ENCODE assay signal across 9 cellular contexts in genomic region chr19:50723735-50724521, GRCh38. TPM values are rescaled to one million over a fixed set of nuclear protein-coding genes. Genes with fewer than 3 reads are reported as not detected.
DNase-seq lines count a peak whose midpoint lies in the region; ATAC-seq, FAIRE-seq and TF ChIP-seq lines count a peak whose summit lies in the region.
"Had no signal": no experiment of that assay in that cellular context is flagged by ENCODE, and none has a peak within 500 bp of the region (broad histone marks: within the 10 kb centered on the region; RNA-seq: fewer than 3 reads in every experiment).

No MANE protein-coding gene starts in this region.

- peaks cover 39% of the 10 kb centered on the region for H3K4me1 Mint-ChIP-seq in activated T-cell treated with anti-CD3 and anti-CD28 coated beads, Interleukin-2, amount 50 U/mL, for 24 hours (ENCODE audit: low read depth)

- peak overlapping the region; percentile 83 for H3K4me3 Mint-ChIP-seq in activated T-cell treated with anti-CD3 and anti-CD28 coated beads, Interleukin-2, amount 50 U/mL, for 24 hours

- intact Hi-C loops in right lobe of liver (cut with DNase I), result no loop called here

- H3K4me1 ChIP-seq in right lobe of liver (peaks cover 0 to 4% (median 0%) of the 10 kb centered on the region in 4 donors), thymus (ENCODE audit: control insufficient read depth, insufficient read depth, low read length) (peaks cover 15% of the 10 kb centered on the region)

- no peak for DNase-seq in activated T-cell treated with anti-CD3 and anti-CD28 coated beads, Interleukin-2, amount 50 U/mL, for 24 hours
- no peak for DNase-seq in activated T-cell treated with anti-CD3 and anti-CD28 coated beads for 4 hours
- DNase-seq in right lobe of liver, result no peak
- DNase-seq in NCI-H69 (lab: John Stamatoyannopoulos, UW), result no peak
- no peak for DNase-seq in frontal cortex (ENCODE audit: low spot score in 2 of 2)
- DNase-seq: DMS153 had no signal

- H3K9me3 Mint-ChIP-seq in activated T-cell treated with anti-CD3 and anti-CD28 coated beads, Interleukin-2, amount 50 U/mL, for 24 hours, result no peaks in the 10 kb centered on the region

- no peak for TF ChIP-seq CTCF in right lobe of liver (IDR thresholded peaks at IDR 0.05)

- peaks cover 80% of the 10 kb centered on the region for H3K27me3 Mint-ChIP-seq in activated T-cell treated with anti-CD3 and anti-CD28 coated beads, Interleukin-2, amount 50 U/mL, for 24 hours

- TF ChIP-seq POLR2A in right lobe of liver (IDR thresholded peaks at IDR 0.05), result no peak

- H3K4me3 ChIP-seq in right lobe of liver, result peak overlapping the region; percentile 25 to 67 (median 44)
- H3K4me3 ChIP-seq in thymus (ENCODE audit: low read length), result peak overlapping the region; percentile 56

- no peaks in the 10 kb centered on the region for H3K27me3 ChIP-seq in right lobe of liver
- peaks cover 28% of the 10 kb centered on the region for H3K27me3 ChIP-seq in thymus (ENCODE audit: control insufficient read depth, insufficient read depth)

- H3K36me3 ChIP-seq in right lobe of liver (no peaks in the 10 kb centered on the region), thymus (ENCODE audit: control insufficient read depth, insufficient read depth) (no peaks in the 10 kb centered on the region)

- WGBS in right lobe of liver (ENCODE audit: insufficient coverage, low coverage, low lambda C conversion rate, missing lambda C conversion rate), result 9% methylated on average over 8 of the region's 31 CpGs
- WGBS in thymus, result 5% methylated on average over 31 of the region's 31 CpGs

- H3K27ac Mint-ChIP-seq in activated T-cell treated with anti-CD3 and anti-CD28 coated beads, Interleukin-2, amount 50 U/mL, for 24 hours, result peak overlapping the region; percentile 88

- no peak for ATAC-seq in right lobe of liver
- no peak for ATAC-seq in HG02642 (IDR thresholded peaks at IDR 0.05; ENCODE audit: poor library complexity, unreplicated experiment)

- H3K27ac ChIP-seq in angular gyrus (ENCODE audit: low read depth, low read length), result peak overlapping the region; percentile 66
- peak overlapping the region in 1 of 3 donors; percentile 51 for H3K27ac ChIP-seq in right lobe of liver
- H3K27ac ChIP-seq in thymus (ENCODE audit: low read depth), result no peak overlapping the region

- no peak for FAIRE-seq in frontal cortex (lab: Jason Lieb, UNC)

- no peaks in the 10 kb centered on the region for H3K9me3 ChIP-seq in right lobe of liver
- H3K9me3 ChIP-seq in thymus (ENCODE audit: control insufficient read depth), result peaks cover 1% of the 10 kb centered on the region

- peaks cover 7% of the 10 kb centered on the region for H3K36me3 Mint-ChIP-seq in activated T-cell treated with anti-CD3 and anti-CD28 coated beads, Interleukin-2, amount 50 U/mL, for 24 hours (ENCODE audit: low read depth)

RNA-seq across cellular contexts. Expression of gene CLEC11A, which starts 0.8 kb away (rescaled TPM):
- total RNA-seq in right lobe of liver, result 1 to 10 TPM; 1.7 to 9.9 (median 5.0) TPM
- 10.5 TPM for polyA plus RNA-seq in thymus
- 2.4 TPM for total RNA-seq in frontal cortex

RNA-seq across cellular contexts. Expression of gene SHANK1, which starts 4.3 kb away (rescaled TPM):
- total RNA-seq in right lobe of liver (under 1 TPM in 4 of 6 experiments, not detected in 2; 0.07 to 0.62 (median 0.25) TPM), frontal cortex (18.3 TPM)
- 0.39 TPM for polyA plus RNA-seq in thymus

RNA-seq across cellular contexts. Expression of gene GPR32, which starts 46.3 kb away (rescaled TPM):
- total RNA-seq in right lobe of liver (not detected), frontal cortex (not detected)
- polyA plus RNA-seq in thymus, result 0.07 TPM

Comparison
In these comparisons a context has a peak if more than half of its experiments do, and no peak if none do; other contexts are left out.
1. RNA of gene SHANK1, which starts 4.3 kb away (total RNA-seq): 18.3 TPM in frontal cortex (single experiment); 0.07 to 0.62 TPM in right lobe of liver; every median in the first group is over 10 times any median in the second.